ENCODE assay signal across 26 cellular contexts in the genomic region with DNA sequence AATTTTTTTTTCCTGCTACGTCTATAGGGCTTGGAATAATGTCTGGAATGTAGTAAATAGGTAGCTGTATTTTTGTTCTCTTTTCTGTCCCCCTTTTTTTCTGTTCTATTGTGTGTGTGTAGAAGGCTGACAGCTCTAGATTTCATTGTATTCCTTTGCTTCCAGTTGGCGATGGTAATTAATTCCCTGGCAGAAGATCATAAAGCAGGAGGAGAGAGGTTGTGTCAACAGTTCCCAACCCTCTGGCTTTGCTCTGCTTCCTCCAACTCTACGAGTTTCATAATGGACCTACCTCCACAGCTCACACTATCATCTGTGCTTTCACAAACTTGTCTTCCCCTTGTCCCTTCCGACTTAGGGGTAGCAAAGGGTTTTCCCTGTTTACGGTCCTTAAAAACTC.
DNase-seq lines count a peak whose midpoint lies in the region; TF ChIP-seq lines count a peak whose summit lies in the region.
"Had no signal": no experiment of that assay in that cellular context is flagged by ENCODE, and none has a peak within 500 bp of the region (broad histone marks: within the 10 kb centered on the region; RNA-seq: fewer than 3 reads in every experiment).

No MANE protein-coding gene starts in this region.

- H3K27ac Mint-ChIP-seq in MCF 10A (ENCODE audit: low read depth, unreplicated experiment): no peak overlapping the region
- no peak overlapping the region for H3K27ac Mint-ChIP-seq in osteocyte (ENCODE audit: unreplicated experiment)
- H3K27ac Mint-ChIP-seq: activated naive CD4-positive, alpha-beta T cell treated with anti-CD3 and anti-CD28 coated beads, Interleukin-2, amount 50 U/mL, for 24 hours; memory B cell; stimulated activated naive CD8-positive, alpha-beta T cell treated with anti-CD3 and anti-CD28 coated beads, Interleukin-15, Interleukin-2, amounts not matched to agents 100 ng/mL and 50 ng/mL, for 24 hours had no signal

- no peak overlapping the region for H3K14ac ChIP-seq in mesenchymal stem cell (ENCODE audit: low read length in 2 of 2)

- no peak overlapping the region for H4K8ac ChIP-seq in mesenchymal stem cell (ENCODE audit: low read length)

- H2BK5ac ChIP-seq in mesenchymal stem cell (ENCODE audit: low read depth, low read length, poor library complexity, severe bottlenecking): no peak overlapping the region

- in situ Hi-C loops in T47D (cut with HindIII; ENCODE audit: low pct_unique_long_range_greater_than_20kb, low sequenced_read_pairs): no loop called here

- CTCF ChIA-PET in MCF 10A (lab: Yijun Ruan, JAX): no interaction called here

- no peaks in the 10 kb centered on the region for H3K79me1 ChIP-seq in mesenchymal stem cell (replicated peaks; ENCODE audit: low read length, poor library complexity, severe bottlenecking)

- H3K27me3 Mint-ChIP-seq in MCF 10A (ENCODE audit: insufficient read depth, unreplicated experiment) (no peaks in the 10 kb centered on the region), osteocyte (ENCODE audit: unreplicated experiment) (no peaks in the 10 kb centered on the region)
- H3K27me3 Mint-ChIP-seq: activated naive CD4-positive, alpha-beta T cell treated with anti-CD3 and anti-CD28 coated beads, Interleukin-2, amount 50 U/mL, for 24 hours; memory B cell; stimulated activated naive CD8-positive, alpha-beta T cell treated with anti-CD3 and anti-CD28 coated beads, Interleukin-15, Interleukin-2, amounts not matched to agents 100 ng/mL and 50 ng/mL, for 24 hours had no signal

- H3K18ac ChIP-seq in mesenchymal stem cell (ENCODE audit: low read depth in 1 of 2, low read length in 2 of 2): no peak overlapping the region

- no peak overlapping the region for H2AK5ac ChIP-seq in mesenchymal stem cell (ENCODE audit: low read length, severe bottlenecking)

- H3K9ac ChIP-seq in mesenchymal stem cell (ENCODE audit: low read length): no peak overlapping the region

- 88% methylated on average over 5 of the region's 5 CpGs for WGBS in mesenchymal stem cell

- no peak overlapping the region for H3K27ac ChIP-seq in mesenchymal stem cell (ENCODE audit: low read length, poor library complexity, severe bottlenecking)
- H3K27ac ChIP-seq: cardiac muscle cell, thyroid gland had no signal

- no peak overlapping the region for H2BK12ac ChIP-seq in mesenchymal stem cell (ENCODE audit: low read length in 2 of 2)

- H3K9me3 Mint-ChIP-seq in MCF 10A (ENCODE audit: unreplicated experiment) (no peaks in the 10 kb centered on the region), osteocyte (ENCODE audit: unreplicated experiment) (no peaks in the 10 kb centered on the region)

- H3K36me3 Mint-ChIP-seq in MCF 10A (ENCODE audit: insufficient read depth, unreplicated experiment) (no peaks in the 10 kb centered on the region), osteocyte (ENCODE audit: unreplicated experiment) (no peaks in the 10 kb centered on the region)
- H3K36me3 Mint-ChIP-seq: activated naive CD4-positive, alpha-beta T cell treated with anti-CD3 and anti-CD28 coated beads, Interleukin-2, amount 50 U/mL, for 24 hours; memory B cell had no signal

- peak; percentile 1 to 45 for DNase-seq in T47D (ENCODE audit: low read depth in 1 of 2, low spot score in 1 of 2)
- no peak for DNase-seq in MCF 10A (ENCODE audit: unreplicated experiment)
- peak; percentile 27 for DNase-seq in NCI-H2171 (lab: John Stamatoyannopoulos, UW)
- peak; percentile 91 to 92 for DNase-seq in SHP77 (lab: John Stamatoyannopoulos, UW)
- DNase-seq in osteocyte (ENCODE audit: extremely low spot score, unreplicated experiment): no peak
- no peak for DNase-seq in retina
- no peak for DNase-seq in mesenchymal stem cell
- no peak for DNase-seq in activated CD8-positive, alpha-beta memory T cell treated with anti-CD3 and anti-CD28 coated beads, Interleukin-2, amount 50 U/mL, for 48 hours
- DNase-seq: activated CD4-positive, alpha-beta T cell treated with anti-CD3 and anti-CD28 coated beads for 48 hours; anterior cingulate cortex; BE2C; dermis blood vessel endothelial cell; glutamatergic neuron; GOT3; IMR-90; left cardiac atrium; NCI-H526; right cardiac atrium; SIG-M5; stimulated activated CD4-positive, alpha-beta T cell treated with anti-CD3 and anti-CD28 coated beads, Interleukin-12 subunit alpha, Interleukin-12 subunit beta, amount 100 ng/mL, for 4 hours; stimulated activated CD4-positive, alpha-beta T cell treated with anti-CD3 and anti-CD28 coated beads, Interleukin-4, amount 100 ng/mL, for 4 hours; thyroid gland had no signal

- H3K4me1 Mint-ChIP-seq in MCF 10A (ENCODE audit: insufficient read depth, unreplicated experiment): peaks cover 5% of the 10 kb centered on the region
- H3K4me1 Mint-ChIP-seq in osteocyte (ENCODE audit: unreplicated experiment): no peaks in the 10 kb centered on the region
- H3K4me1 Mint-ChIP-seq: activated naive CD4-positive, alpha-beta T cell treated with anti-CD3 and anti-CD28 coated beads, Interleukin-2, amount 50 U/mL, for 24 hours; memory B cell had no signal

- BruUV-seq in MCF 10A (replicated peaks; lab: Mats Ljungman, UMichigan): no TSS peak

- H3K4ac ChIP-seq in mesenchymal stem cell (ENCODE audit: low read depth in 1 of 2, low read length in 2 of 2): no peak overlapping the region

- no peak overlapping the region for H2AFZ ChIP-seq in mesenchymal stem cell (ENCODE audit: low read depth, low read length)

- no peaks in the 10 kb centered on the region for H3K4me1 ChIP-seq in mesenchymal stem cell (ENCODE audit: control insufficient read depth, insufficient read depth, low read depth, low read length)
- H3K4me1 ChIP-seq: thyroid gland had no signal

- H4K91ac ChIP-seq in mesenchymal stem cell (ENCODE audit: low read length): no peak overlapping the region

- POLR2A ChIA-PET in MCF 10A (lab: Yijun Ruan, JAX): no interaction called here

- no peaks in the 10 kb centered on the region for H3K36me3 ChIP-seq in mesenchymal stem cell (ENCODE audit: control insufficient read depth in 1 of 2, insufficient read depth in 2 of 2, low read depth in 1 of 2, low read length in 2 of 2)
- H3K36me3 ChIP-seq: BE2C, cardiac muscle cell, thyroid gland had no signal

- H3K27me3 ChIP-seq in mesenchymal stem cell (ENCODE audit: control insufficient read depth in 1 of 2, insufficient read depth in 1 of 2, low read length in 2 of 2): no peaks in the 10 kb centered on the region
- H3K27me3 ChIP-seq: BE2C, cardiac muscle cell, thyroid gland had no signal

- no peak overlapping the region for H3K4me3 ChIP-seq in mesenchymal stem cell (ENCODE audit: insufficient read depth in 1 of 2, low read depth in 1 of 2, low read length in 2 of 2)
- H3K4me3 ChIP-seq: cardiac muscle cell, thyroid gland had no signal

- H2BK120ac ChIP-seq in mesenchymal stem cell (ENCODE audit: low read depth, low read length): no peak overlapping the region

- H3K4me3 Mint-ChIP-seq in MCF 10A (ENCODE audit: unreplicated experiment) (no peak overlapping the region), osteocyte (ENCODE audit: unreplicated experiment) (no peak overlapping the region)
- H3K4me3 Mint-ChIP-seq: activated naive CD4-positive, alpha-beta T cell treated with anti-CD3 and anti-CD28 coated beads, Interleukin-2, amount 50 U/mL, for 24 hours; memory B cell; stimulated activated naive CD8-positive, alpha-beta T cell treated with anti-CD3 and anti-CD28 coated beads, Interleukin-15, Interleukin-2, amounts not matched to agents 100 ng/mL and 50 ng/mL, for 24 hours had no signal

- no peak overlapping the region for H3K4me2 ChIP-seq in mesenchymal stem cell (ENCODE audit: low read length, poor library complexity, severe bottlenecking)

- intact Hi-C loops in MCF 10A (cut with micrococcal nuclease): no loop called here

- H3K23ac ChIP-seq in mesenchymal stem cell (ENCODE audit: low read length in 2 of 2): no peak overlapping the region

- no peak for TF ChIP-seq CTCF in MCF 10A (IDR thresholded peaks at IDR 0.05; ENCODE audit: unreplicated experiment)
- TF ChIP-seq CTCF in osteocyte (IDR thresholded peaks at IDR 0.05): no peak

- no peaks in the 10 kb centered on the region for H3K9me3 ChIP-seq in mesenchymal stem cell (ENCODE audit: control insufficient read depth, low read length)
- H3K9me3 ChIP-seq: BE2C, thyroid gland had no signal

- no peak overlapping the region for H2BK15ac ChIP-seq in mesenchymal stem cell (ENCODE audit: low read depth, poor library complexity, severe bottlenecking)

Comparison
In these comparisons a context has a peak if more than half of its experiments do, and no peak if none do; other contexts are left out.
1. DNase-seq: peak in T47D (2 of 2), NCI-H2171 (single experiment) and SHP77 (2 of 2); none in MCF 10A (single experiment), osteocyte (single experiment), retina (single experiment), mesenchymal stem cell (single experiment) and activated CD8-positive, alpha-beta memory T cell treated with anti-CD3 and anti-CD28 coated beads, Interleukin-2, amount 50 U/mL, for 48 hours (single experiment).